In genomic region chr3:141979050-141979671, GRCh38 we compare ENCODE assay signal across 13 cellular contexts.
DNase-seq lines count a peak whose midpoint lies in the region; ATAC-seq, FAIRE-seq and TF ChIP-seq lines count a peak whose summit lies in the region.
"Had no signal": no experiment of that assay in that cellular context is flagged by ENCODE, and none has a peak within 500 bp of the region (broad histone marks: within the 10 kb centered on the region; RNA-seq: fewer than 3 reads in every experiment).

No MANE protein-coding gene starts in this region.

- H3K4me1 ChIP-seq in ascending aorta (no peaks in the 10 kb centered on the region), pancreas (no peaks in the 10 kb centered on the region)

- intact Hi-C loops in ascending aorta (cut with DNase I) (no loop called here), pancreas (cut with DNase I) (no loop called here)

- 92 to 95% methylated on average over 5 of the region's 5 CpGs for WGBS in pancreas, 2 donors

- TF ChIP-seq CTCF in BJ (IDR thresholded peaks at IDR 0.05; ENCODE audit: insufficient read depth, low read depth, low read length): no peak
- TF ChIP-seq CTCF in brain microvascular endothelial cell (IDR thresholded peaks at IDR 0.05; ENCODE audit: low read depth, low read length, missing control alignments): no peak
- no peak for TF ChIP-seq CTCF in ascending aorta (IDR thresholded peaks at IDR 0.05)
- TF ChIP-seq CTCF in pancreas (IDR thresholded peaks at IDR 0.05): no peak
- TF ChIP-seq CTCF in D721Med (IDR thresholded peaks at IDR 0.05; ENCODE audit: insufficient read depth, missing control alignments): no peak

- POLR2A ChIA-PET in BJ (lab: Charles Lee): no interaction called here

- DNase-seq in BJ (ENCODE audit: low read depth) (peak; percentile 78), LoVo (ENCODE audit: low spot score) (peak; percentile 56), brain microvascular endothelial cell (peak; percentile 59), kidney tubule cell (ENCODE audit: low spot score) (peak; percentile 62), ascending aorta (ENCODE audit: low spot score in 2 of 2) (no peak), pancreas (no peak), D721Med (ENCODE audit: insufficient read length, low spot score) (no peak)
- DNase-seq in activated CD4-positive, alpha-beta T cell treated with anti-CD3 and anti-CD28 coated beads for 48 hours: no peak
- DNase-seq: CD4-positive, CD25-positive, alpha-beta regulatory T cell; NCI-H187 treated with DMSO at 0.1 percent for 48 hours; stimulated activated CD4-positive, alpha-beta T cell treated with anti-CD3 and anti-CD28 coated beads, Interleukin-4, amount 100 ng/mL, for 4 hours; stimulated activated naive CD8-positive, alpha-beta T cell treated with anti-CD3 and anti-CD28 coated beads, Interleukin-15, amount 100 ng/mL, for 72 hours; T-helper 1 cell had no signal

- H3K4me3 ChIP-seq in BJ (ENCODE audit: low read depth, low read length): no peak overlapping the region
- H3K4me3 ChIP-seq in brain microvascular endothelial cell (ENCODE audit: low read depth, low read length): no peak overlapping the region
- H3K4me3 ChIP-seq in ascending aorta: no peak overlapping the region
- H3K4me3 ChIP-seq in pancreas: no peak overlapping the region

- H3K9me3 ChIP-seq in ascending aorta (no peaks in the 10 kb centered on the region), pancreas (no peaks in the 10 kb centered on the region)

- no peaks in the 10 kb centered on the region for H3K27me3 ChIP-seq in BJ (ENCODE audit: control insufficient read depth, insufficient read depth, low read length)
- H3K27me3 ChIP-seq in brain microvascular endothelial cell (replicated peaks): no peaks in the 10 kb centered on the region
- H3K27me3 ChIP-seq in ascending aorta: no peaks in the 10 kb centered on the region
- H3K27me3 ChIP-seq in pancreas: no peaks in the 10 kb centered on the region

- peak overlapping the region; percentile 9 for H3K27ac ChIP-seq in brain microvascular endothelial cell
- H3K27ac ChIP-seq in ascending aorta: no peak overlapping the region
- H3K27ac ChIP-seq in pancreas: no peak overlapping the region

- in situ Hi-C loops in brain microvascular endothelial cell (cut with HindIII; ENCODE audit: low pct_ligation_motif_present, low sequenced_read_pairs): no loop called here

- no peak for ATAC-seq in pancreas
- ATAC-seq: stimulated activated naive CD8-positive, alpha-beta T cell treated with anti-CD3 and anti-CD28 coated beads, Interleukin-15, amount 100 ng/mL, for 72 hours had no signal

- CTCF ChIA-PET in BJ (lab: Yijun Ruan, JAX): interaction anchor here (1.8 kb wide), 1 partner anchor 19 kb away, joined by 6 read pairs; no protein-coding TSS in a partner anchor

- FAIRE-seq in pancreas (lab: Jason Lieb, UNC): no peak
- FAIRE-seq in D721Med (lab: Jason Lieb, UNC): no peak

- H3K36me3 ChIP-seq in BJ (ENCODE audit: control insufficient read depth, insufficient read depth, low read length) (no peaks in the 10 kb centered on the region), brain microvascular endothelial cell (replicated peaks) (no peaks in the 10 kb centered on the region), ascending aorta (peaks cover 5 to 7% of the 10 kb centered on the region in 2 donors), pancreas (no peaks in the 10 kb centered on the region)

Comparison
In these comparisons a context has a peak if more than half of its experiments do, and no peak if none do; other contexts are left out.
1. DNase-seq: peak in BJ (single experiment), LoVo (single experiment), brain microvascular endothelial cell (single experiment) and kidney tubule cell (single experiment); none in ascending aorta (0 of 2), pancreas (0 of 6), activated CD4-positive, alpha-beta T cell treated with anti-CD3 and anti-CD28 coated beads for 48 hours (single experiment) and D721Med (single experiment).